In the genomic region with DNA sequence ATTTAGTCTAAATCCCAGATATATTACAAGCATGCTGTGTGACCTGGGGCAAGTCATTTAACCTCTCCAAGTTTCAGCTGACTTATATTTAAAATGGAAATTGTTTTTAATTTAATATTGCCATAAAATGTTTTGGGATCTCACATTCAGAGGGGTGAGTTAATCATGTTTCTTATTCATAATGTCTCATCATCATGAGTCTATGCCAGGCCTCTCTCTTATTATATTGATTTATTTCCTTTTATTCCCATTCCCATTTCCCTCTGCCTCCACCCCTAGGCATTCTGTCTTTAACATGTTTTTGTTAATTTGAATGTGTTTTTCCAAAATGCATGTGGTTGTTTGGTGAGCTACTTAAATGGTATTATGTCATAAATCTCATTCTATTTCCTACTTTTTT, we compare ENCODE assay signal across 25 cellular contexts. TPM values are rescaled to one million over a fixed set of nuclear protein-coding genes. Genes with fewer than 3 reads are reported as not detected.
"Had no signal": no experiment of that assay in that cellular context is flagged by ENCODE, and none has a peak within 500 bp of the region (broad histone marks: within the 10 kb centered on the region; RNA-seq: fewer than 3 reads in every experiment).

No MANE protein-coding gene starts in this region.

- H3K36me3 ChIP-seq: ascending aorta, cardiac muscle cell, MG63 had no signal

- H3K36me3 Mint-ChIP-seq: activated naive CD4-positive, alpha-beta T cell treated with anti-CD3 and anti-CD28 coated beads, Interleukin-2, amount 50 U/mL, for 24 hours; WTC11 had no signal

- H3K9me3 Mint-ChIP-seq: activated naive CD4-positive, alpha-beta T cell treated with anti-CD3 and anti-CD28 coated beads, Interleukin-2, amount 50 U/mL, for 24 hours; activated T-cell treated with anti-CD3 and anti-CD28 coated beads, Interleukin-2, amount 50 U/mL, for 24 hours; activated T-helper 1 cell treated with anti-CD3 and anti-CD28 coated beads, Interleukin-12 subunit alpha, Interleukin-12 subunit beta, Interleukin-2, Interleukin-4 antibody, amounts not matched to agents 30 ng/mL and 10 ng/mL and 1 ng/mL, durations not matched to agents 14 hours and 24 hours and 36 hours; WTC11 had no signal

- H3K4me3 Mint-ChIP-seq: activated CD8-positive, alpha-beta memory T cell treated with anti-CD3 and anti-CD28 coated beads, Interleukin-2, amount 10 ng/mL, durations not matched to agents 7 days and 5 days; activated naive CD4-positive, alpha-beta T cell treated with anti-CD3 and anti-CD28 coated beads, Interleukin-2, amount 50 U/mL, for 24 hours; activated T-cell treated with anti-CD3 and anti-CD28 coated beads, Interleukin-2, amount 50 U/mL, for 24 hours; activated T-helper 1 cell treated with anti-CD3 and anti-CD28 coated beads, Interleukin-12 subunit alpha, Interleukin-12 subunit beta, Interleukin-2, Interleukin-4 antibody, amounts not matched to agents 30 ng/mL and 10 ng/mL and 1 ng/mL, durations not matched to agents 14 hours and 24 hours and 36 hours; brain; T-helper 17 cell; WTC11 had no signal

- ATAC-seq: activated CD8-positive, alpha-beta memory T cell treated with anti-CD3 and anti-CD28 coated beads, Interleukin-2, amount 10 ng/mL, durations not matched to agents 7 days and 5 days; T-helper 17 cell; WTC11 had no signal

- H3K4me3 ChIP-seq: ascending aorta, cardiac muscle cell, MG63 had no signal

- H3K27ac Mint-ChIP-seq: activated CD8-positive, alpha-beta memory T cell treated with anti-CD3 and anti-CD28 coated beads, Interleukin-2, amount 10 ng/mL, durations not matched to agents 7 days and 5 days; activated naive CD4-positive, alpha-beta T cell treated with anti-CD3 and anti-CD28 coated beads, Interleukin-2, amount 50 U/mL, for 24 hours; activated T-cell treated with anti-CD3 and anti-CD28 coated beads, Interleukin-2, amount 50 U/mL, for 24 hours; activated T-helper 1 cell treated with anti-CD3 and anti-CD28 coated beads, Interleukin-12 subunit alpha, Interleukin-12 subunit beta, Interleukin-2, Interleukin-4 antibody, amounts not matched to agents 30 ng/mL and 10 ng/mL and 1 ng/mL, durations not matched to agents 14 hours and 24 hours and 36 hours; brain; T-helper 17 cell; WTC11 had no signal

- H3K27me3 ChIP-seq: ascending aorta, MG63 had no signal

- H3K27ac ChIP-seq: ascending aorta, cardiac muscle cell, KMS-11 had no signal

- DNase-seq: activated CD4-positive, alpha-beta T cell treated with anti-CD3 and anti-CD28 coated beads for 48 hours; activated CD4-positive, alpha-beta T cell treated with anti-CD3 and anti-CD28 coated beads, Interleukin-2, amount 50 U/mL, for 4 hours; activated CD4-positive, CD25-positive, alpha-beta regulatory T cell treated with anti-CD3 and anti-CD28 coated beads, Interleukin-2, amount 50 U/mL, for 72 hours; activated CD8-positive, alpha-beta memory T cell treated with anti-CD3 and anti-CD28 coated beads, Interleukin-2, amount 10 ng/mL, durations not matched to agents 7 days and 5 days; activated effector memory CD4-positive, alpha-beta T cell treated with Interleukin-2 at 50 U/mL for 16 hours; activated naive CD4-positive, alpha-beta T cell; activated T-cell treated with anti-CD3 and anti-CD28 coated beads, Interleukin-2, amount 50 U/mL, for 24 hours; MG63; MV-4-11; NCI-H1092 treated with DMSO at 0.1 percent for 48 hours; NCI-H1417 treated with DMSO at 0.1 percent for 48 hours; NCI-H1694 treated with DMSO at 0.1 percent for 48 hours; NCI-H2029 treated with DMSO at 0.1 percent for 48 hours; NCI-H446; NCI-H524; SHP77 treated with DMSO at 0.1 percent for 48 hours; T-helper 17 cell; T-helper 9 cell had no signal

RNA-seq across cellular contexts. Expression of gene ADRA1B, which starts 53.7 kb away (rescaled TPM):
- total RNA-seq: activated T-helper 1 cell treated with anti-CD3 and anti-CD28 coated beads, Interleukin-12 subunit alpha, Interleukin-12 subunit beta, Interleukin-2, Interleukin-4 antibody, amounts not matched to agents 30 ng/mL and 10 ng/mL and 1 ng/mL, durations not matched to agents 14 hours and 24 hours and 36 hours; T-helper 17 cell had no signal
